ENCODE assay signal across 8 cellular contexts in genomic region chr2:241638063-241638660, GRCh38. TPM values are rescaled to one million over a fixed set of nuclear protein-coding genes. Genes with fewer than 3 reads are reported as not detected.
DNase-seq lines count a peak whose midpoint lies in the region; ATAC-seq, FAIRE-seq and TF ChIP-seq lines count a peak whose summit lies in the region.

No MANE protein-coding gene starts in this region.

- H3K4me1 ChIP-seq in SJSA1 (replicated peaks) (peaks cover 23% of the 10 kb centered on the region), skeletal muscle tissue (ENCODE audit: control insufficient read depth in 3 of 3, insufficient read depth in 3 of 3, low read length in 3 of 3) (peaks cover 24 to 40% (median 35%) of the 10 kb centered on the region in 3 donors)

- no peaks in the 10 kb centered on the region for H3K27me3 ChIP-seq in SJSA1 (replicated peaks)
- H3K27me3 ChIP-seq in skeletal muscle tissue (ENCODE audit: control insufficient read depth in 3 of 3, insufficient read depth in 3 of 3, low read length in 3 of 3), result no peaks in the 10 kb centered on the region

- H3K9ac ChIP-seq in skeletal muscle tissue (ENCODE audit: low read depth in 1 of 3, low read length in 3 of 3), result peak overlapping the region; percentile 98 to 99 (median 98)

- DNase-seq in SJSA1 (ENCODE audit: low read depth in 1 of 2, low spot score in 2 of 2), result peak in 1 of 2 experiments; percentile 16
- DNase-seq in fibroblast of the aortic adventitia (ENCODE audit: low read depth), result peak; percentile 21
- DNase-seq in A172 (ENCODE audit: low spot score), result no peak
- no peak for DNase-seq in urothelium cell line (ENCODE audit: low spot score)
- no peak for DNase-seq in NCI-H146 (lab: John Stamatoyannopoulos, UW)
- DNase-seq in NCI-H2196 (lab: John Stamatoyannopoulos, UW; ENCODE audit: unreplicated experiment), result no peak

- TF ChIP-seq CTCF in fibroblast of the aortic adventitia (IDR thresholded peaks at IDR 0.05; ENCODE audit: insufficient read depth, low read length), result no peak

- H3K4me3 ChIP-seq in SJSA1, result peak overlapping the region; percentile 99
- peak overlapping the region; percentile 91 for H3K4me3 ChIP-seq in fibroblast of the aortic adventitia (ENCODE audit: low read depth, low read length)
- H3K4me3 ChIP-seq in skeletal muscle tissue (ENCODE audit: low read length in 3 of 3), result peak overlapping the region; percentile 65 to 97 (median 97)

- H3K36me3 ChIP-seq in SJSA1 (peaks cover 50% of the 10 kb centered on the region), skeletal muscle tissue (ENCODE audit: control insufficient read depth in 3 of 3, insufficient read depth in 3 of 3, low read length in 3 of 3) (peaks cover 10 to 23% (median 13%) of the 10 kb centered on the region in 3 donors)

- no peak for FAIRE-seq in urothelium cell line (lab: Jason Lieb, UNC)

- H3K27ac ChIP-seq in SJSA1, result no peak overlapping the region
- H3K27ac ChIP-seq in skeletal muscle tissue (ENCODE audit: low read depth, low read length), result peak overlapping the region; percentile 99

- peak; percentile 26 for ATAC-seq in GM21367 (IDR thresholded peaks at IDR 0.05; ENCODE audit: unreplicated experiment)

- H3K9me3 ChIP-seq in SJSA1 (replicated peaks), result 0 out of 2 replicates have a peak, but pooled peaks cover 3% of the 10 kb centered on the region
- no peaks in the 10 kb centered on the region for H3K9me3 ChIP-seq in skeletal muscle tissue (ENCODE audit: control insufficient read depth in 3 of 3, low read length in 3 of 3)

RNA-seq across cellular contexts. Expression of gene ATG4B, which starts 0.7 kb away (rescaled TPM):
- total RNA-seq in SJSA1 (2014; rRNA removed; shearing (Covaris generic)), result 80.9 and 105 TPM in 2 replicates
- 22.3 and 52.0 TPM in 2 replicates for total RNA-seq in fibroblast of the aortic adventitia (ENCODE audit: low replicate concordance)
- total RNA-seq in skeletal muscle tissue, result 29.2 TPM
- 111 and 132 TPM in 2 replicates for total RNA-seq in A172 (2014; rRNA removed; shearing (Covaris generic))

RNA-seq across cellular contexts. Expression of gene THAP4, which starts 1.2 kb away (rescaled TPM):
- total RNA-seq in SJSA1 (2014; rRNA removed; shearing (Covaris generic)), result 50.3 and 54.9 TPM in 2 replicates
- total RNA-seq in fibroblast of the aortic adventitia (ENCODE audit: low replicate concordance) (26.4 and 27.0 TPM in 2 replicates), skeletal muscle tissue (35.5 TPM)
- total RNA-seq in A172 (2014; rRNA removed; shearing (Covaris generic)), result 80.6 and 85.7 TPM in 2 replicates

RNA-seq across cellular contexts. Expression of gene DTYMK, which starts 48.5 kb away (rescaled TPM):
- total RNA-seq in SJSA1 (2014; rRNA removed; shearing (Covaris generic)), result 115 and 177 TPM in 2 replicates
- total RNA-seq in fibroblast of the aortic adventitia (ENCODE audit: low replicate concordance) (12.8 and 41.8 TPM in 2 replicates), skeletal muscle tissue (14.1 TPM)
- 136 and 156 TPM in 2 replicates for total RNA-seq in A172 (2014; rRNA removed; shearing (Covaris generic))
